9 cellular contexts compared by ENCODE assay signal in genomic region chr19:8335343-8336071, GRCh38. TPM values are rescaled to one million over a fixed set of nuclear protein-coding genes. Genes with fewer than 3 reads are reported as not detected.
DNase-seq lines count a peak whose midpoint lies in the region; ATAC-seq and TF ChIP-seq lines count a peak whose summit lies in the region.
"Had no signal": no experiment of that assay in that cellular context is flagged by ENCODE, and none has a peak within 500 bp of the region (broad histone marks: within the 10 kb centered on the region; RNA-seq: fewer than 3 reads in every experiment).

No MANE protein-coding gene starts in this region.

- no peak for TF ChIP-seq POLR2A in ovary (IDR thresholded peaks at IDR 0.05)
- no peak for TF ChIP-seq POLR2A in testis (IDR thresholded peaks at IDR 0.05)

- H3K9me3 Mint-ChIP-seq in naive B cell, result peaks cover 0 to 3% (median 0%) of the 10 kb centered on the region in 7 donors

- DNase-seq in adipocyte (ENCODE audit: low read depth) (no peak), naive B cell (peak; percentile 37), ovary (no peak), glomerular visceral epithelial cell (ENCODE audit: extremely low spot score) (no peak), testis (no peak)

- peak overlapping the region in 7 of 8 donors; percentile 58 to 87 (median 71) for H3K4me3 Mint-ChIP-seq in naive B cell

- ATAC-seq in HG03108 (IDR thresholded peaks at IDR 0.05; ENCODE audit: unreplicated experiment) (peak; percentile 44), naive B cell (ENCODE audit: low read depth in 2 of 2) (peak; percentile 78 to 80), GM19397 (IDR thresholded peaks at IDR 0.05; ENCODE audit: unreplicated experiment) (no peak)

- H3K4me3 ChIP-seq in adipocyte (ENCODE audit: low read length) (peak overlapping the region; percentile 47), ovary (no peak overlapping the region), testis (peak overlapping the region in 1 of 2 donors; percentile 21)

- H3K36me3 ChIP-seq in ES-I3 (ENCODE audit: insufficient read depth, low read length) (no peaks in the 10 kb centered on the region), adipocyte (ENCODE audit: control insufficient read depth, insufficient read depth, low read length, severe bottlenecking) (no peaks in the 10 kb centered on the region), ovary (no peaks in the 10 kb centered on the region), testis (ENCODE audit: low read depth, missing control alignments) (no peaks in the 10 kb centered on the region)

- H3K36me3 Mint-ChIP-seq in naive B cell, result no peaks in the 10 kb centered on the region

- H3K4me1 Mint-ChIP-seq in naive B cell, result peaks cover 0 to 13% (median 3%) of the 10 kb centered on the region in 3 donors

- H3K27ac ChIP-seq in ovary (no peak overlapping the region), testis (no peak overlapping the region)

- no peaks in the 10 kb centered on the region for H3K9me3 ChIP-seq in ES-I3 (ENCODE audit: control insufficient read depth, insufficient read depth, low read length)
- H3K9me3 ChIP-seq in adipocyte (ENCODE audit: control insufficient read depth, low read length), result no peaks in the 10 kb centered on the region
- H3K9me3 ChIP-seq in ovary, result no peaks in the 10 kb centered on the region
- H3K9me3 ChIP-seq in testis, result no peaks in the 10 kb centered on the region

- H3K27me3 Mint-ChIP-seq in naive B cell, result peaks cover 27 to 51% (median 41%) of the 10 kb centered on the region in 3 donors

- H3K27me3 ChIP-seq in adipocyte (replicated peaks; ENCODE audit: control insufficient read depth, insufficient read depth, low read length) (peaks cover 37% of the 10 kb centered on the region), ovary (peaks cover 5% of the 10 kb centered on the region), testis (no peaks in the 10 kb centered on the region)

- intact Hi-C loops in ovary (cut with DNase I) (no loop called here), testis (cut with DNase I; ENCODE audit: low total_unique reads) (no loop called here)

- peak overlapping the region; percentile 59; the same call in 1 of the 2 replicates for H3K9ac ChIP-seq in ES-I3 (ENCODE audit: low read depth, low read length)
- H3K9ac ChIP-seq in adipocyte (ENCODE audit: low read length), result no peak overlapping the region

- H3K27ac Mint-ChIP-seq in naive B cell, result peak overlapping the region in 1 of 6 donors; percentile 47

- TF ChIP-seq CTCF in ovary (IDR thresholded peaks at IDR 0.05) (no peak), testis (IDR thresholded peaks at IDR 0.05) (peak in 1 of 3 experiments; percentile 9)

- TF ChIP-seq EP300 in ovary (IDR thresholded peaks at IDR 0.05), result no peak

- peaks cover 3% of the 10 kb centered on the region; the same call in 1 of the 2 replicates for H3K4me1 ChIP-seq in ES-I3 (ENCODE audit: insufficient read depth, low read length)
- no peaks in the 10 kb centered on the region for H3K4me1 ChIP-seq in adipocyte (ENCODE audit: control insufficient read depth, insufficient read depth, low read length)
- peaks cover 2% of the 10 kb centered on the region for H3K4me1 ChIP-seq in ovary (ENCODE audit: insufficient read depth)
- H3K4me1 ChIP-seq in testis, result peaks cover 10% of the 10 kb centered on the region

- 6 to 30% (median 12%) methylated on average over 49 to 79 of the region's 79 CpGs for WGBS in ovary, 3 donors
- 5 to 20% methylated on average over 36 to 52 of the region's 79 CpGs for WGBS in testis, 2 donors

RNA-seq across cellular contexts. Expression of gene KANK3, which starts 7.6 kb away (rescaled TPM):
- polyA plus RNA-seq in naive B cell (ENCODE audit: low read depth in 6 of 6), result under 1 TPM in 2 of 6 donors, not detected in 4; 0.09 to 0.23 TPM
- 10 to 100 TPM in 1 of 7 donors, 1 to 10 TPM in 6; 3.3 to 11.7 (median 4.3) TPM for total RNA-seq in ovary
- 1 to 10 TPM in 1 of 2 donors, under 1 TPM in 1; 0.73 to 9.7 TPM for polyA plus RNA-seq in ovary
- 10 to 100 TPM in 1 of 2 donors, 1 to 10 TPM in 1; 7.1 to 13.2 TPM for total RNA-seq in testis
- polyA plus RNA-seq in testis (ENCODE audit: insufficient read depth, low read depth, low replicate concordance), result 4.1 TPM

RNA-seq across cellular contexts. Expression of gene RPS28, which starts 14.2 kb away (rescaled TPM):
- polyA plus RNA-seq in naive B cell (ENCODE audit: low read depth in 6 of 6) (1,000 to 10,000 TPM; 1,256 to 2,811 (median 2,461) TPM), ovary (100 to 1,000 TPM in 1 of 2 donors, 10 to 100 TPM in 1; 47.7 to 795 TPM), testis (ENCODE audit: insufficient read depth, low read depth, low replicate concordance) (505 TPM)
- total RNA-seq in ovary (1,000 to 10,000 TPM in 6 of 7 donors, 100 to 1,000 TPM in 1; 749 to 2,713 (median 2,209) TPM), testis (100 to 1,000 TPM; 221 to 398 TPM)

RNA-seq across cellular contexts. Expression of gene NDUFA7, which starts 14.3 kb away (rescaled TPM):
- polyA plus RNA-seq in naive B cell (ENCODE audit: low read depth in 6 of 6) (100 to 1,000 TPM; 117 to 143 (median 128) TPM), ovary (10 to 100 TPM; 25.4 to 63.7 TPM), testis (ENCODE audit: insufficient read depth, low read depth, low replicate concordance) (91.2 TPM)
- total RNA-seq in ovary (10 to 100 TPM in 6 of 7 donors, 1 to 10 TPM in 1; 7.7 to 48.0 (median 30.2) TPM), testis (10 to 100 TPM; 38.2 to 50.5 TPM)

RNA-seq across cellular contexts. Expression of gene CD320, which starts 27.3 kb away (rescaled TPM):
- polyA plus RNA-seq in naive B cell (ENCODE audit: low read depth in 6 of 6) (10 to 100 TPM; 16.0 to 32.4 (median 24.3) TPM), ovary (10 to 100 TPM in 1 of 2 donors, 1 to 10 TPM in 1; 1.9 to 34.3 TPM), testis (ENCODE audit: insufficient read depth, low read depth, low replicate concordance) (88.3 TPM)
- total RNA-seq in ovary (10 to 100 TPM; 16.0 to 57.0 (median 34.2) TPM), testis (10 to 100 TPM; 61.2 to 65.8 TPM)

RNA-seq across cellular contexts. Expression of gene ANGPTL4, which starts 28.4 kb away (rescaled TPM):
- polyA plus RNA-seq in naive B cell (ENCODE audit: low read depth in 6 of 6) (not detected), ovary (10 to 100 TPM in 1 of 2 donors, 1 to 10 TPM in 1; 3.0 to 11.7 TPM), testis (ENCODE audit: insufficient read depth, low read depth, low replicate concordance) (10.0 TPM)
- total RNA-seq in ovary (10 to 100 TPM in 3 of 7 donors, 1 to 10 TPM in 3, under 1 TPM in 1; 0.71 to 35.0 (median 2.1) TPM), testis (10 to 100 TPM; 10.2 to 18.5 TPM)
- total RNA-seq: myocyte had no signal
